In the genomic region with DNA sequence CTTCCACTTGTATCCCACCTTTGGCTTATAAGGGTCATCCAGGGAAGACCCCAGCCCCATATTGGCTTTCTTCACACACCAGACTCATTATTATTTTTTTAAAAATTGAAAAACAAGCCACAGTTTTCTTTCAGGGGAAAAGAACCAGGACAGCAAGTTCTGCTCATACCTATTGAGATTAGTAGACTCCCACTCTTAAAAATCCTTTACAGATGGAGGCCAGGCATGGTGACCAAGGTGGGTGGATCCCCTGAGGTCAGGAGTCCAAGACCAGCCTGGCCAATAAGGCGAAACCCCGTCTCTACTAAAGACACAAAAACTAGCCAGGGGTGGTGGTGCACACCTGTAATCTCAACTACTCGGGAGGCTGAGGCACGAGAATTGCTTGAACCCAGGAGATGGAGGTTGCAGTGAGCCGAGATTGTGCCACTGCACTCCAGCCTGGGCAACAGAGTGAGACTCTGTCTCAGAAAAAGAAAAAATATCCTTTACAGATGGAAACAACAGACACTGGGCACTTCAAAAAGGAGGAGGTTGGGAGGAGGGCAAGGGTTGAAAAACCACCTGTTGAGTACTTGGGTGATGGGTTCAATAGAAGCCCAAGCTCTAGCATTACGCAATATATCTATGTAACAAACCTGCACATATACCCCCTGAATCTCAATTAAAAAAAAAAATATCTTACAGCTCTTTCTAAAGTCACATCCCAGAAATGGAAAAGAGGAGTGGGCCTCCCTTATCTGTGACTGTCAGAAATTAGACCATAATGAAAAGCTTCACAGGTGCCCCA, we compare ENCODE assay signal across 22 cellular contexts. TPM values are rescaled to one million over a fixed set of nuclear protein-coding genes. Genes with fewer than 3 reads are reported as not detected.
DNase-seq lines count a peak whose midpoint lies in the region; ATAC-seq and TF ChIP-seq lines count a peak whose summit lies in the region.
"Had no signal": no experiment of that assay in that cellular context is flagged by ENCODE, and none has a peak within 500 bp of the region (broad histone marks: within the 10 kb centered on the region; RNA-seq: fewer than 3 reads in every experiment).

No MANE protein-coding gene starts in this region.

- no peak overlapping the region for H2BK15ac ChIP-seq in IMR-90 (ENCODE audit: low read depth, low read length)

- no peak overlapping the region for H4K91ac ChIP-seq in IMR-90 (ENCODE audit: insufficient read depth, low read depth, low read length)

- H2BK20ac ChIP-seq in IMR-90 (ENCODE audit: low read depth, low read length), result no peak overlapping the region

- H3K9me1 ChIP-seq in IMR-90 (ENCODE audit: insufficient read depth, low read length), result peaks cover 1% of the 10 kb centered on the region; the same call in 1 of the 2 replicates

- ATAC-seq in CD4-positive, CD25-positive, alpha-beta regulatory T cell (ENCODE audit: low read depth in 2 of 2), result no peak
- ATAC-seq in IMR-90 (ENCODE audit: low read depth), result no peak
- no peak for ATAC-seq in central memory CD8-positive, alpha-beta T cell (replicated peaks; ENCODE audit: extremely low read depth, poor library complexity, severe bottlenecking)
- no peak for ATAC-seq in GM18868 (IDR thresholded peaks at IDR 0.05; ENCODE audit: unreplicated experiment)
- ATAC-seq: activated T-cell treated with anti-CD3 and anti-CD28 coated beads, Interleukin-2, amount 50 U/mL, for 72 hours had no signal

- H3K9me3 ChIP-seq in CD4-positive, CD25-positive, alpha-beta regulatory T cell (ENCODE audit: control insufficient read depth in 2 of 2, low read length in 2 of 2), result no peaks in the 10 kb centered on the region
- H3K9me3 ChIP-seq in IMR-90 (ENCODE audit: control insufficient read depth, insufficient read depth, low read length), result peaks cover 3% of the 10 kb centered on the region; the same call in 1 of the 2 replicates
- H3K9me3 ChIP-seq: colonic mucosa, sigmoid colon, uterus had no signal

- TF ChIP-seq RAD21 in IMR-90 (IDR thresholded peaks at IDR 0.05; ENCODE audit: low read length), result no peak

- H3K4me1 ChIP-seq in CD4-positive, CD25-positive, alpha-beta regulatory T cell (ENCODE audit: control insufficient read depth, insufficient read depth, low read length, poor library complexity, severe bottlenecking), result peaks cover 8% of the 10 kb centered on the region
- H3K4me1 ChIP-seq in IMR-90 (ENCODE audit: control insufficient read depth, insufficient read depth, low read length), result peaks cover 14% of the 10 kb centered on the region
- H3K4me1 ChIP-seq: colonic mucosa had no signal

- no peak overlapping the region for H4K5ac ChIP-seq in IMR-90 (ENCODE audit: low read depth, low read length)

- no peak overlapping the region for H2AFZ ChIP-seq in IMR-90 (replicated peaks; ENCODE audit: low read length, poor library complexity)

- no peak overlapping the region; the same call in 1 of the 2 replicates for H2BK120ac ChIP-seq in IMR-90 (ENCODE audit: low read depth, low read length)

- H3K4me3 Mint-ChIP-seq in CD4-positive, CD25-positive, alpha-beta regulatory T cell, result no peak overlapping the region
- no peak overlapping the region for H3K4me3 Mint-ChIP-seq in central memory CD8-positive, alpha-beta T cell
- H3K4me3 Mint-ChIP-seq in nephron (no peak overlapping the region), Calu3 (ENCODE audit: low read depth, unreplicated experiment) (no peak overlapping the region)
- H3K4me3 Mint-ChIP-seq: activated T-cell treated with anti-CD3 and anti-CD28 coated beads, Interleukin-2, amount 50 U/mL, for 72 hours; brain; H9; T-helper 2 cell treated with Interferon-gamma antibody and Interleukin-4, amounts not matched to agents 5 μg/mL and 100 μg/mL, for 36 hours had no signal

- H4K20me1 ChIP-seq in IMR-90 (ENCODE audit: insufficient read depth, low read length), result peaks cover 39% of the 10 kb centered on the region

- no peak overlapping the region for H3K27ac ChIP-seq in CD4-positive, CD25-positive, alpha-beta regulatory T cell (ENCODE audit: insufficient read depth, low read length, poor library complexity, severe bottlenecking)
- H3K27ac ChIP-seq in IMR-90 (ENCODE audit: insufficient read depth, low read length), result peak overlapping the region; percentile 7; the same call in 1 of the 2 replicates
- H3K27ac ChIP-seq: colonic mucosa had no signal

- H3K27ac Mint-ChIP-seq in CD4-positive, CD25-positive, alpha-beta regulatory T cell, result peak overlapping the region; percentile 22 to 73 (median 73)
- H3K27ac Mint-ChIP-seq in central memory CD8-positive, alpha-beta T cell (ENCODE audit: low read depth), result peak overlapping the region; percentile 74
- peak overlapping the region; percentile 35 to 66 (median 39) for H3K27ac Mint-ChIP-seq in nephron
- H3K27ac Mint-ChIP-seq in Calu3 (ENCODE audit: unreplicated experiment), result no peak overlapping the region
- H3K27ac Mint-ChIP-seq: H9; T-helper 2 cell treated with Interferon-gamma antibody and Interleukin-4, amounts not matched to agents 5 μg/mL and 100 μg/mL, for 36 hours had no signal

- H3K9me3 Mint-ChIP-seq in CD4-positive, CD25-positive, alpha-beta regulatory T cell, result no peaks in the 10 kb centered on the region
- H3K9me3 Mint-ChIP-seq in central memory CD8-positive, alpha-beta T cell, result no peaks in the 10 kb centered on the region
- H3K9me3 Mint-ChIP-seq in nephron, result peaks cover 6% of the 10 kb centered on the region
- H3K9me3 Mint-ChIP-seq in Calu3 (ENCODE audit: low read depth, unreplicated experiment), result no peaks in the 10 kb centered on the region
- H3K9me3 Mint-ChIP-seq: activated T-cell treated with anti-CD3 and anti-CD28 coated beads, Interleukin-2, amount 50 U/mL, for 72 hours; H9; T-helper 2 cell treated with Interferon-gamma antibody and Interleukin-4, amounts not matched to agents 5 μg/mL and 100 μg/mL, for 36 hours had no signal

- no peak overlapping the region for H3K9ac ChIP-seq in IMR-90 (ENCODE audit: low read depth, low read length)

- no peak overlapping the region for H4K8ac ChIP-seq in IMR-90 (ENCODE audit: low read depth in 2 of 2, low read length in 2 of 2)

- in situ Hi-C loops in IMR-90 (cut with MboI; ENCODE audit: low sequenced_read_pairs), result no loop called here

- BruUV-seq in IMR-90 (replicated peaks; lab: Mats Ljungman, UMichigan) (no TSS peak), Calu3 (replicated peaks; lab: Mats Ljungman, UMichigan) (no TSS peak)

- no peak overlapping the region for H2AK5ac ChIP-seq in IMR-90 (ENCODE audit: low read depth, low read length)

- no peak overlapping the region for H3K56ac ChIP-seq in IMR-90 (ENCODE audit: extremely low read depth, insufficient read depth, low read length)

- peaks cover 7% of the 10 kb centered on the region in 2 experiments; a peak in 3 of 4 replicates for H3K79me1 ChIP-seq in IMR-90 (ENCODE audit: low read depth in 1 of 2, low read length in 2 of 2)

- no peak overlapping the region for H2BK5ac ChIP-seq in IMR-90 (ENCODE audit: low read depth, low read length, poor library complexity, severe bottlenecking)

- no peaks in the 10 kb centered on the region for H3K27me3 ChIP-seq in CD4-positive, CD25-positive, alpha-beta regulatory T cell (ENCODE audit: control insufficient read depth, insufficient read depth, low read length)
- H3K27me3 ChIP-seq in IMR-90 (ENCODE audit: control insufficient read depth, insufficient read depth, low read length), result no peaks in the 10 kb centered on the region
- H3K27me3 ChIP-seq: colonic mucosa, sigmoid colon, uterus had no signal

- no peaks in the 10 kb centered on the region for H3K27me3 Mint-ChIP-seq in CD4-positive, CD25-positive, alpha-beta regulatory T cell
- H3K27me3 Mint-ChIP-seq in central memory CD8-positive, alpha-beta T cell, result no peaks in the 10 kb centered on the region
- H3K27me3 Mint-ChIP-seq in nephron (ENCODE audit: low read depth) (no peaks in the 10 kb centered on the region), Calu3 (ENCODE audit: unreplicated experiment) (no peaks in the 10 kb centered on the region)
- H3K27me3 Mint-ChIP-seq: brain had no signal

- no peak overlapping the region for H3K14ac ChIP-seq in IMR-90 (replicated peaks; ENCODE audit: low read depth, low read length)

- dilution Hi-C loops in IMR-90 (cut with HindIII; ENCODE audit: low sequenced_read_pairs, unreplicated experiment), result no loop called here

- no peak overlapping the region for H2AK9ac ChIP-seq in IMR-90 (replicated peaks; ENCODE audit: low read depth, low read length, poor library complexity)

- no peak overlapping the region for H3K4me3 ChIP-seq in CD4-positive, CD25-positive, alpha-beta regulatory T cell (ENCODE audit: low read depth, low read length)
- H3K4me3 ChIP-seq in IMR-90 (ENCODE audit: insufficient read depth, low read depth, low read length), result no peak overlapping the region
- H3K4me3 ChIP-seq: colonic mucosa, sigmoid colon, uterus had no signal

- intact Hi-C loops in IMR-90 (cut with micrococcal nuclease), result no loop called here
- intact Hi-C loops in Calu3 (cut with micrococcal nuclease; ENCODE audit: unreplicated experiment), result no loop called here

- no peak for TF ChIP-seq CTCF in IMR-90 (conservative IDR thresholded peaks at IDR 0.05; ENCODE audit: low read depth, low read length)
- TF ChIP-seq CTCF in nephron (IDR thresholded peaks at IDR 0.05; ENCODE audit: unreplicated experiment in 3 of 3), result no peak
- no peak for TF ChIP-seq CTCF in Calu3 (IDR thresholded peaks at IDR 0.05; ENCODE audit: unreplicated experiment)

- no peak for DNase-seq in CD4-positive, CD25-positive, alpha-beta regulatory T cell
- DNase-seq in IMR-90, result no peak
- no peak for DNase-seq in central memory CD8-positive, alpha-beta T cell (ENCODE audit: low spot score in 2 of 2)
- DNase-seq in stimulated activated CD4-positive, alpha-beta T cell treated with anti-CD3 and anti-CD28 coated beads, Interleukin-1b, Interleukin-23, amount 100 ng/mL, for 48 hours, result no peak
- DNase-seq in cerebellar cortex (ENCODE audit: low spot score), result no peak
- no peak for DNase-seq in Calu3
- DNase-seq: activated naive CD4-positive, alpha-beta T cell treated with anti-CD3 and anti-CD28 coated beads, Interleukin-2, amount 50 U/mL, for 16 hours; activated T-cell treated with anti-CD3 and anti-CD28 coated beads, Interleukin-2, amount 50 U/mL, for 72 hours; colonic mucosa; GF-D8; H9; head of caudate nucleus; NCI-H1436; NCI-H2107; NCI-H526; sigmoid colon; substantia nigra; uterus had no signal

- H3K4me2 ChIP-seq in IMR-90 (ENCODE audit: low read depth, low read length), result no peak overlapping the region

- CTCF ChIA-PET in IMR-90 (lab: Yijun Ruan, JAX) (no interaction called here), Calu3 (lab: Charles Lee) (no interaction called here)

- H3K36me3 Mint-ChIP-seq in CD4-positive, CD25-positive, alpha-beta regulatory T cell, result peaks cover 22% of the 10 kb centered on the region
- peaks cover 46% of the 10 kb centered on the region for H3K36me3 Mint-ChIP-seq in central memory CD8-positive, alpha-beta T cell (ENCODE audit: insufficient read depth)
- peaks cover 41% of the 10 kb centered on the region for H3K36me3 Mint-ChIP-seq in nephron (ENCODE audit: low read depth)
- H3K36me3 Mint-ChIP-seq in Calu3 (ENCODE audit: insufficient read depth, unreplicated experiment), result peaks cover 25% of the 10 kb centered on the region

- H3K4ac ChIP-seq in IMR-90 (ENCODE audit: low read depth, low read length), result no peak overlapping the region

- peaks cover 36% of the 10 kb centered on the region for H3K36me3 ChIP-seq in CD4-positive, CD25-positive, alpha-beta regulatory T cell (ENCODE audit: control insufficient read depth, insufficient read depth, low read length)
- H3K36me3 ChIP-seq in IMR-90 (ENCODE audit: control insufficient read depth, insufficient read depth, low read length), result peaks cover 11% of the 10 kb centered on the region
- H3K36me3 ChIP-seq: colonic mucosa, uterus had no signal

- H3K18ac ChIP-seq in IMR-90 (ENCODE audit: low read depth, low read length), result no peak overlapping the region

- no CpG with 5 or more reads among the region's 6 CpGs for WGBS in IMR-90 (ENCODE audit: extremely low coverage in 2 of 2, insufficient read length in 1 of 2), 2 experiments

- POLR2A ChIA-PET in IMR-90 (lab: Charles Lee; ENCODE audit: unreplicated experiment), result no interaction called here

- TF ChIP-seq POLR2A in IMR-90 (IDR thresholded peaks at IDR 0.05; ENCODE audit: low read depth, low read length), result no peak

- H3K23ac ChIP-seq in IMR-90 (ENCODE audit: low read depth, low read length), result no peak overlapping the region

- H3K4me1 Mint-ChIP-seq in CD4-positive, CD25-positive, alpha-beta regulatory T cell, result peaks cover 18 to 29% (median 24%) of the 10 kb centered on the region in 4 donors
- H3K4me1 Mint-ChIP-seq in central memory CD8-positive, alpha-beta T cell, result peaks cover 19% of the 10 kb centered on the region
- H3K4me1 Mint-ChIP-seq in nephron, result peaks cover 21% of the 10 kb centered on the region
- H3K4me1 Mint-ChIP-seq in Calu3 (ENCODE audit: low read depth, unreplicated experiment), result no peaks in the 10 kb centered on the region
- H3K4me1 Mint-ChIP-seq: H9 had no signal

RNA-seq across cellular contexts. Expression of a gene that starts 11.8 kb away (rescaled TPM):
- total RNA-seq in CD4-positive, CD25-positive, alpha-beta regulatory T cell, result 1,005 TPM
- polyA plus RNA-seq in CD4-positive, CD25-positive, alpha-beta regulatory T cell, result 100 to 1,000 TPM; 430 to 556 (median 487) TPM
- 6,409 and 6,735 TPM in 2 replicates for total RNA-seq in IMR-90 (2012; rRNA removed)
- 4,502 and 5,313 TPM in 2 replicates for polyA plus RNA-seq in IMR-90 (2012; rRNA removed)
- polyA plus RNA-seq in IMR-90 (2012; cell fraction: cytosol; rRNA removed), result 3,296 and 6,454 TPM in 2 replicates
- 3,181 and 7,305 TPM in 2 replicates for polyA plus RNA-seq in IMR-90 (2012; cell fraction: nucleus; rRNA removed; ENCODE audit: low replicate concordance)
- total RNA-seq in Calu3 (2022), result 318 and 486 TPM in 2 replicates

RNA-seq across cellular contexts. Expression of a gene that starts 38.4 kb away (rescaled TPM):
- total RNA-seq in CD4-positive, CD25-positive, alpha-beta regulatory T cell, result 12.2 TPM
- 1 to 10 TPM; 5.8 to 8.6 (median 7.2) TPM for polyA plus RNA-seq in CD4-positive, CD25-positive, alpha-beta regulatory T cell
- total RNA-seq in IMR-90 (2012; rRNA removed) (4.7 and 6.7 TPM in 2 replicates), Calu3 (2022) (7.9 and 10.3 TPM in 2 replicates)
- 2.1 and 2.2 TPM in 2 replicates for polyA plus RNA-seq in IMR-90 (2012; rRNA removed)
- 0.90 and 4.7 TPM in 2 replicates for polyA plus RNA-seq in IMR-90 (2012; cell fraction: cytosol; rRNA removed)
- polyA plus RNA-seq in IMR-90 (2012; cell fraction: nucleus; rRNA removed; ENCODE audit: low replicate concordance), result 0.49 and 4.0 TPM in 2 replicates
